Comparison of ENCODE assay signal across 23 cellular contexts in genomic region chr15:65099336-65099735, GRCh38. TPM values are rescaled to one million over a fixed set of nuclear protein-coding genes. Genes with fewer than 3 reads are reported as not detected.
A peak's percentile ranks its signal among the peaks of the same experiment; 100 is the strongest.
DNase-seq lines count a peak whose midpoint lies in the region; ATAC-seq and TF ChIP-seq lines count a peak whose summit lies in the region.
"Had no signal": no experiment of that assay in that cellular context is flagged by ENCODE, and none has a peak within 500 bp of the region (broad histone marks: within the 10 kb centered on the region; RNA-seq: fewer than 3 reads in every experiment).

No MANE protein-coding gene starts in this region.

- peaks cover 21% of the 10 kb centered on the region for H3K4me1 Mint-ChIP-seq in chondrocyte (ENCODE audit: low read depth)

- H3K4me1 ChIP-seq in RWPE2 (ENCODE audit: insufficient read depth, poor library complexity, severe bottlenecking) (no peaks in the 10 kb centered on the region), right cardiac atrium (ENCODE audit: control insufficient read depth, insufficient read depth, low read length) (peaks cover 7% of the 10 kb centered on the region)

- ATAC-seq in RWPE2 (ENCODE audit: low read depth) (no peak), right cardiac atrium (no peak)
- ATAC-seq in activated CD4-positive, CD25-positive, alpha-beta regulatory T cell treated with anti-CD3 and anti-CD28 coated beads, Interleukin-2, amount 50 U/mL, for 24 hours = no peak
- ATAC-seq: GM23338, HCT116 had no signal

- TF ChIP-seq CTCF in RWPE2 (IDR thresholded peaks at IDR 0.05; ENCODE audit: poor library complexity, severe bottlenecking) (no peak), chondrocyte (IDR thresholded peaks at IDR 0.05) (no peak)

- no peak overlapping the region for H3K4me3 ChIP-seq in RWPE2 (ENCODE audit: severe bottlenecking)
- H3K4me3 ChIP-seq in right cardiac atrium (ENCODE audit: low read length) = no peak overlapping the region
- H3K4me3 ChIP-seq: GM23338 had no signal

- intact Hi-C loops in right cardiac atrium (cut with DNase I) = loop anchor here in 2 of 4 donors (5.0 to 10.0 kb wide), 2 partner anchors 47 to 65 kb away; no protein-coding TSS in a partner anchor

- no peak overlapping the region for H3K4me3 Mint-ChIP-seq in chondrocyte (ENCODE audit: unreplicated experiment)
- H3K4me3 Mint-ChIP-seq: CD4-positive, alpha-beta memory T cell; GM23338; H9 had no signal

- no peaks in the 10 kb centered on the region for H3K27me3 Mint-ChIP-seq in chondrocyte (ENCODE audit: low read depth)
- H3K27me3 Mint-ChIP-seq: CD4-positive, alpha-beta memory T cell had no signal

- no peaks in the 10 kb centered on the region for H3K9me3 ChIP-seq in RWPE2 (ENCODE audit: severe bottlenecking)
- no peaks in the 10 kb centered on the region for H3K9me3 ChIP-seq in right cardiac atrium (ENCODE audit: control insufficient read depth, low read length)

- peaks cover 24% of the 10 kb centered on the region for H3K36me3 Mint-ChIP-seq in chondrocyte (ENCODE audit: low read depth)

- no peaks in the 10 kb centered on the region for H3K27me3 ChIP-seq in RWPE2 (ENCODE audit: insufficient read depth, poor library complexity, severe bottlenecking)
- H3K27me3 ChIP-seq in right cardiac atrium (ENCODE audit: control insufficient read depth, insufficient read depth) = no peaks in the 10 kb centered on the region

- H3K27ac Mint-ChIP-seq in chondrocyte (ENCODE audit: unreplicated experiment) = no peak overlapping the region
- H3K27ac Mint-ChIP-seq: CD4-positive, alpha-beta memory T cell; GM23338 had no signal

- H3K27ac ChIP-seq in RWPE2 (ENCODE audit: poor library complexity, severe bottlenecking) (no peak overlapping the region), right cardiac atrium (ENCODE audit: low read length) (no peak overlapping the region)

- H3K36me3 ChIP-seq in RWPE2 (ENCODE audit: low read depth) = peaks cover 22% of the 10 kb centered on the region

- no peaks in the 10 kb centered on the region for H3K9me3 Mint-ChIP-seq in chondrocyte (ENCODE audit: low read depth)
- H3K9me3 Mint-ChIP-seq: CD4-positive, alpha-beta memory T cell; GM23338; H9 had no signal

- WGBS in right cardiac atrium = 95% methylated on average over 5 of the region's 5 CpGs

- DNase-seq in RWPE2 (ENCODE audit: low spot score) (peak; percentile 68), chondrocyte (ENCODE audit: low spot score) (peak; percentile 48), mesenteric fat pad (ENCODE audit: low spot score) (peak; percentile 74), ureter (ENCODE audit: low spot score) (peak; percentile 29), kidney tubule cell (ENCODE audit: low spot score) (no peak), right cardiac atrium (no peak)
- DNase-seq: C1 segment of cervical spinal cord; Calu3; CD4-positive, alpha-beta memory T cell; COR-L47; DMS53; DMS79 treated with DMSO at 0.1 percent for 48 hours; GF-D8; H9 had no signal

RNA-seq across cellular contexts. Expression of gene UBAP1L, which starts 15.7 kb away (rescaled TPM):
- total RNA-seq in chondrocyte = 2.3 to 4.8 TPM (median 2.5 TPM) in 3 replicates
- 3.9 TPM for total RNA-seq in mesenteric fat pad
- total RNA-seq in ureter = 9.4 TPM
- 1 to 10 TPM; 1.7 to 2.5 (median 1.8) TPM for total RNA-seq in right cardiac atrium
- polyA plus RNA-seq in right cardiac atrium = 1.4 TPM

RNA-seq across cellular contexts. Expression of gene KBTBD13, which starts 22.8 kb away (rescaled TPM):
- total RNA-seq in chondrocyte = not detected in 3 replicates
- total RNA-seq in mesenteric fat pad = not detected
- 0.18 TPM for total RNA-seq in ureter
- total RNA-seq in right cardiac atrium = 1 to 10 TPM; 2.8 to 8.9 (median 5.3) TPM
- polyA plus RNA-seq in right cardiac atrium = 6.9 TPM
- total RNA-seq: A172; A673; Calu3; CD4-positive, alpha-beta memory T cell; Daoy; G401; GM23338; H4; H9 had no signal
- polyA plus RNA-seq: BJ; CD4-positive, alpha-beta memory T cell; GM23338 had no signal

RNA-seq across cellular contexts. Expression of gene RASL12, which starts 31.5 kb away (rescaled TPM):
- total RNA-seq in chondrocyte (1.7 to 13.1 TPM (median 12.7 TPM) in 3 replicates), mesenteric fat pad (4.7 TPM), ureter (32.8 TPM), right cardiac atrium (10 to 100 TPM; 63.2 to 88.0 (median 70.0) TPM)
- polyA plus RNA-seq in right cardiac atrium = 68.8 TPM
- total RNA-seq: A172; CD4-positive, alpha-beta memory T cell; G401 had no signal
- polyA plus RNA-seq: CD4-positive, alpha-beta memory T cell had no signal

RNA-seq across cellular contexts. Expression of gene PDCD7, which starts 34.3 kb away (rescaled TPM):
- total RNA-seq in chondrocyte (14.7 to 24.5 TPM (median 15.1 TPM) in 3 replicates), mesenteric fat pad (22.9 TPM), ureter (25.9 TPM), right cardiac atrium (10 to 100 TPM; 13.3 to 20.9 (median 16.6) TPM)
- 13.0 TPM for polyA plus RNA-seq in right cardiac atrium

RNA-seq across cellular contexts. Expression of gene SLC51B, which starts 54.1 kb away (rescaled TPM):
- not detected in 3 replicates for total RNA-seq in chondrocyte
- not detected for total RNA-seq in mesenteric fat pad
- not detected for total RNA-seq in ureter
- not detected for total RNA-seq in right cardiac atrium
- polyA plus RNA-seq in right cardiac atrium = not detected
- total RNA-seq: A172; A673; Calu3; CD4-positive, alpha-beta memory T cell; Daoy; G401; GM23338; H4; H9 had no signal
- polyA plus RNA-seq: BJ; CD4-positive, alpha-beta memory T cell; GM23338 had no signal

Comparison
In these comparisons a context has a peak if more than half of its experiments do, and no peak if none do; other contexts are left out.
1. DNase-seq: peak in RWPE2 (single experiment), chondrocyte (single experiment), mesenteric fat pad (single experiment) and ureter (single experiment); none in kidney tubule cell (single experiment) and right cardiac atrium (0 of 3).